ENCODE assay signal across 35 cellular contexts in the genomic region with DNA sequence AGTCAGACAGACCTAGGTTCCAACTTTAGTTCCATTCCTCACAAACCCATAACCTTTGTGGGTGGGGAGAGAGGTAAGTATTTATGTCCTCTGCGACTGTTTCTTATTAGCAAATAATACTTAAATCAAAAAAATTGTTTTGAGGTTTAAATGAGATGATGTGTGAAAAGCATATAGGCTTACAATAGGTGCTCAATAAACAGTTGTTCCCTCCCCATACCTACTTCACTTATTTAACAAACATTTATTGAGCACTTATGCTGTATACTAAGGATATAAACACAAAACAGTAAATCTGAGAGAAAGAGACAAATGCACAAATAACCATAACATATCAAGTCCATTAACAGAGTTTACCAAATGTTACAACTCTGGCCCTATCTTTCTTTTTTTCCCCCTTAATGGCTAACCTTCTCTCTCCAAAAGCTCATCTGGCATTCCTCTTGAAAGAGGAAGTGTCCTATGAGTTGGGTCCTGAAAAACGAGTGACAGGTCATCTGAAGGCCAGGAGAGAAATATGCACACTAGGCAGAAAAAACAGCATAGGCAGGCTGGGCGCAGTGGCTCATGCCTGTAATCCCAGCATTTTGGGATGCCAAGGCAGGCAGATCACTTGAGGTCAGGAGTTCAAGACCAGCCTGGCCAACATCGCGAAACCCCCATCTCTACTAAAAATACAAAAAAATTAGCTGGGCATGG. TPM values are rescaled to one million over a fixed set of nuclear protein-coding genes. Genes with fewer than 3 reads are reported as not detected.
"Had no signal": no experiment of that assay in that cellular context is flagged by ENCODE, and none has a peak within 500 bp of the region (broad histone marks: within the 10 kb centered on the region; RNA-seq: fewer than 3 reads in every experiment).

No MANE protein-coding gene starts in this region.

- H3K27ac ChIP-seq: adrenal gland, brain microvascular endothelial cell, Peyer's patch, RWPE1, SJCRH30, SK-N-MC had no signal

- FAIRE-seq: colon had no signal

- DNase-seq: activated B cell treated with CpG ODN at 0.5 μM for 24 hours; activated CD4-positive, alpha-beta memory T cell treated with anti-CD3 and anti-CD28 coated beads for 36 hours; activated CD4-positive, alpha-beta T cell treated with anti-CD3 and anti-CD28 coated beads for 4 hours; activated CD4-positive, alpha-beta T cell treated with anti-CD3 and anti-CD28 coated beads, Interleukin-2, amount 50 U/mL, for 1 hour; activated CD4-positive, CD25-positive, alpha-beta regulatory T cell treated with anti-CD3 and anti-CD28 coated beads, Interleukin-2, amount 50 U/mL, for 72 hours; activated CD8-positive, alpha-beta memory T cell treated with anti-CD3 and anti-CD28 coated beads, Interleukin-2, amount 50 U/mL, for 4 hours; activated gamma-delta T cell treated with Interleukin-2 at 50 U/mL for 16 hours; activated naive CD4-positive, alpha-beta T cell treated with anti-CD3 and anti-CD28 coated beads for 36 hours; activated T-cell treated with anti-CD3 and anti-CD28 coated beads for 4 hours; activated T-cell treated with anti-CD3 and anti-CD28 coated beads, Interleukin-2, amount 50 U/mL, for 4 hours; adrenal gland; anterior cingulate cortex; brain microvascular endothelial cell; central memory CD4-positive, alpha-beta T cell; NCI-H1048; NCI-H1436; NCI-H1694; NCI-H2029 treated with DMSO at 0.1 percent for 48 hours; NCI-H2107; NCI-H2171; NCI-H510A; NCI-H526; NCI-H748 treated with DMSO at 0.1 percent for 48 hours; NK-92 treated with Interleukin-12 subunit alpha and Interleukin-12 subunit beta, amount 100 ng/mL, for 24 hours; PC-3; Peyer's patch; SJCRH30 had no signal

- H3K4me3 ChIP-seq: adrenal gland, Peyer's patch, SJCRH30, SK-N-MC had no signal

- H3K9me3 ChIP-seq: adrenal gland, Peyer's patch, SJCRH30 had no signal

- ATAC-seq: activated naive CD4-positive, alpha-beta T cell treated with anti-CD3 and anti-CD28 coated beads, Interleukin-2, amount 50 U/mL, for 72 hours; activated T-cell treated with anti-CD3 and anti-CD28 coated beads, Interleukin-2, amount 50 U/mL, for 4 hours; PC-3; Right ventricle myocardium inferior had no signal

- H3K4me1 ChIP-seq: SJCRH30 had no signal

- H3K36me3 ChIP-seq: adrenal gland, brain microvascular endothelial cell, Peyer's patch, SJCRH30 had no signal

- H3K27me3 ChIP-seq: adrenal gland, Peyer's patch, SJCRH30 had no signal

RNA-seq across cellular contexts. Expression of a gene that starts 48.4 kb away (rescaled TPM):
- total RNA-seq: activated B cell treated with CpG ODN at 0.5 μM for 24 hours; activated CD4-positive, alpha-beta memory T cell treated with anti-CD3 and anti-CD28 coated beads for 36 hours; activated naive CD4-positive, alpha-beta T cell treated with anti-CD3 and anti-CD28 coated beads for 36 hours; activated naive CD4-positive, alpha-beta T cell treated with anti-CD3 and anti-CD28 coated beads, Interleukin-2, amount 50 U/mL, for 72 hours; activated T-helper 1 cell treated with anti-CD3 and anti-CD28 coated beads, Interleukin-12 subunit alpha, Interleukin-12 subunit beta, Interleukin-2, Interleukin-4 antibody, amounts not matched to agents 30 ng/mL and 10 ng/mL and 1 ng/mL, durations not matched to agents 14 hours and 24 hours and 36 hours; M059J; Peyer's patch; Right ventricle myocardium inferior; T-helper 1 cell treated with Interleukin-12 subunit alpha and Interleukin-12 subunit beta and Interleukin-4 antibody, amounts not matched to agents 30 ng/mL and 1 ng/mL, for 36 hours had no signal

RNA-seq across cellular contexts. Expression of a gene that starts 59.8 kb away (rescaled TPM):
- total RNA-seq: activated B cell treated with CpG ODN at 0.5 μM for 24 hours; activated CD4-positive, alpha-beta memory T cell treated with anti-CD3 and anti-CD28 coated beads for 36 hours; activated naive CD4-positive, alpha-beta T cell treated with anti-CD3 and anti-CD28 coated beads for 36 hours; activated T-cell treated with anti-CD3 and anti-CD28 coated beads, Interleukin-2, amount 50 U/mL, for 4 hours; activated T-helper 1 cell treated with anti-CD3 and anti-CD28 coated beads, Interleukin-12 subunit alpha, Interleukin-12 subunit beta, Interleukin-2, Interleukin-4 antibody, amounts not matched to agents 30 ng/mL and 10 ng/mL and 1 ng/mL, durations not matched to agents 14 hours and 24 hours and 36 hours; M059J; PC-3; Peyer's patch; Right ventricle myocardium inferior; SJCRH30; T-helper 1 cell treated with Interleukin-12 subunit alpha and Interleukin-12 subunit beta and Interleukin-4 antibody, amounts not matched to agents 30 ng/mL and 1 ng/mL, for 36 hours had no signal
